ENCODE assay signal across 1 cellular context in genomic region chr19:8363803-8364771, GRCh38.
TF ChIP-seq lines count a peak whose summit lies in the region.

A gene with protein sequence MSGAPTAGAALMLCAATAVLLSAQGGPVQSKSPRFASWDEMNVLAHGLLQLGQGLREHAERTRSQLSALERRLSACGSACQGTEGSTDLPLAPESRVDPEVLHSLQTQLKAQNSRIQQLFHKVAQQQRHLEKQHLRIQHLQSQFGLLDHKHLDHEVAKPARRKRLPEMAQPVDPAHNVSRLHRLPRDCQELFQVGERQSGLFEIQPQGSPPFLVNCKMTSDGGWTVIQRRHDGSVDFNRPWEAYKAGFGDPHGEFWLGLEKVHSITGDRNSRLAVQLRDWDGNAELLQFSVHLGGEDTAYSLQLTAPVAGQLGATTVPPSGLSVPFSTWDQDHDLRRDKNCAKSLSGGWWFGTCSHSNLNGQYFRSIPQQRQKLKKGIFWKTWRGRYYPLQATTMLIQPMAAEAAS (plus strand): TSS chr19:8364155. CDS start chr19:8364322, 167 bp downstream.

TF ChIP-seq in GM23338, 12 proteins besides CTCF, POLR2A, EP300 and RAD21 (continued from another document):
- TF ChIP-seq ZNF462 (CRISPR knock-in tag; IDR thresholded peaks at IDR 0.05) (no peak), STAT1 (IDR thresholded peaks at IDR 0.05; ENCODE audit: unreplicated experiment) (no peak), JUNB (IDR thresholded peaks at IDR 0.05; ENCODE audit: unreplicated experiment) (no peak), EZH2phosphoT487 (IDR thresholded peaks at IDR 0.05; ENCODE audit: unreplicated experiment) (no peak), EZH2 (IDR thresholded peaks at IDR 0.05; ENCODE audit: low read depth, unreplicated experiment) (peak; percentile 29)
